1 cellular context compared by ENCODE assay signal in genomic region chr11:60396382-60396781, GRCh38.
TF ChIP-seq lines count a peak whose summit lies in the region.

Gene MS4A14 (plus strand): TSS chr11:60396459. CDS start chr11:60396579, 120 bp downstream.

TF ChIP-seq in GM12878, 131 proteins besides CTCF, POLR2A, EP300 and RAD21 (continued from another document):
- TF ChIP-seq HDAC2 (IDR thresholded peaks at IDR 0.05): no peak
- no peak for TF ChIP-seq ZNF384 (IDR thresholded peaks at IDR 0.05; ENCODE audit: borderline replicate concordance, low read depth, low read length)
- no peak for TF ChIP-seq REST (IDR thresholded peaks at IDR 0.05; ENCODE audit: low read depth, low read length)
- TF ChIP-seq CREM (IDR thresholded peaks at IDR 0.05; ENCODE audit: low read depth): no peak
- no peak for TF ChIP-seq CBFB (IDR thresholded peaks at IDR 0.05; ENCODE audit: low read depth)
- TF ChIP-seq PAX5 (IDR thresholded peaks at IDR 0.05; ENCODE audit: borderline replicate concordance, low read depth, low read length): no peak
